ENCODE assay signal across 19 cellular contexts in genomic region chr10:125692932-125693847, GRCh38. TPM values are rescaled to one million over a fixed set of nuclear protein-coding genes. Genes with fewer than 3 reads are reported as not detected.
DNase-seq lines count a peak whose midpoint lies in the region; TF ChIP-seq lines count a peak whose summit lies in the region.
"Had no signal": no experiment of that assay in that cellular context is flagged by ENCODE, and none has a peak within 500 bp of the region (broad histone marks: within the 10 kb centered on the region; RNA-seq: fewer than 3 reads in every experiment).

No MANE protein-coding gene starts in this region.

- CTCF ChIA-PET in mammary epithelial cell (lab: Charles Lee; ENCODE audit: low non-redundant PET), result no interaction called here

- H3F3A ChIP-seq in GM23248 (ENCODE audit: insufficient read depth), result peaks cover 34% of the 10 kb centered on the region

- H3K36me3 ChIP-seq in GM23248 (ENCODE audit: low read depth) (no peaks in the 10 kb centered on the region), mammary epithelial cell (ENCODE audit: insufficient read depth, low read length) (no peaks in the 10 kb centered on the region)

- DNase-seq in AG10803 (ENCODE audit: low read depth) (peak; percentile 86), GM23248 (peak; percentile 84), mammary epithelial cell (peak; percentile 23), kidney tubule cell (ENCODE audit: low spot score) (peak; percentile 46), osteocyte (ENCODE audit: extremely low spot score, unreplicated experiment) (no peak), DMS153 (lab: John Stamatoyannopoulos, UW) (no peak), NCI-H446 treated with DMSO at 0.1 percent for 48 hours (lab: John Stamatoyannopoulos, UW) (no peak)
- no peak for DNase-seq in activated CD4-positive, alpha-beta T cell treated with anti-CD3 and anti-CD28 coated beads for 48 hours
- DNase-seq: ACHN; activated CD4-positive, alpha-beta T cell treated with anti-CD3 and anti-CD28 coated beads for 1 hour; activated naive CD8-positive, alpha-beta T cell treated with anti-CD3 and anti-CD28 coated beads, Interleukin-2, amount 10 ng/mL, durations not matched to agents 7 days and 5 days; body of pancreas; COR-L47; MV-4-11; NCI-H187 treated with DMSO at 0.1 percent for 48 hours; NCI-H446 had no signal

- in situ Hi-C loops in GM23248 (cut with MboI) (no loop called here), mammary epithelial cell (cut with MboI; ENCODE audit: low sequenced_read_pairs in 2 of 2) (no loop called here)

- H3K4me3 ChIP-seq in AG10803 (ENCODE audit: low read length), result no peak overlapping the region
- no peak overlapping the region for H3K4me3 ChIP-seq in GM23248
- no peak overlapping the region for H3K4me3 ChIP-seq in mammary epithelial cell (replicated peaks in 1 of 3; ENCODE audit: insufficient read depth in 1 of 3, low read depth in 2 of 3, low read length in 3 of 3)
- H3K4me3 ChIP-seq: body of pancreas, coronary artery had no signal

- no peak overlapping the region for H3K27ac Mint-ChIP-seq in osteocyte (ENCODE audit: unreplicated experiment)
- H3K27ac Mint-ChIP-seq: activated naive CD8-positive, alpha-beta T cell treated with anti-CD3 and anti-CD28 coated beads, Interleukin-2, amount 10 ng/mL, durations not matched to agents 7 days and 5 days; activated T-helper 2 cell treated with anti-CD3 and anti-CD28 coated beads, Interferon-gamma antibody, Interleukin-2, Interleukin-4, amounts not matched to agents 10 μg/mL and 5 μg/mL and 100 μg/mL, durations not matched to agents 14 hours and 24 hours and 36 hours had no signal

- 44 to 49% methylated on average over 13 of the region's 13 CpGs for WGBS in GM23248 (ENCODE audit: low coverage in 1 of 2, low lambda C conversion rate in 2 of 2, missing lambda C conversion rate in 2 of 2), 2 experiments
- 19% methylated on average over 13 of the region's 13 CpGs for WGBS in mammary epithelial cell (ENCODE audit: low coverage, missing lambda C conversion rate)

- dilution Hi-C loops in mammary epithelial cell (cut with HindIII; ENCODE audit: low sequenced_read_pairs), result no loop called here

- H4K20me1 ChIP-seq in GM23248 (ENCODE audit: insufficient read depth) (no peaks in the 10 kb centered on the region), mammary epithelial cell (ENCODE audit: insufficient read depth, low read length) (no peaks in the 10 kb centered on the region)

- no peak overlapping the region for H3K4me3 Mint-ChIP-seq in osteocyte (ENCODE audit: unreplicated experiment)
- H3K4me3 Mint-ChIP-seq: activated naive CD8-positive, alpha-beta T cell treated with anti-CD3 and anti-CD28 coated beads, Interleukin-2, amount 10 ng/mL, durations not matched to agents 7 days and 5 days had no signal

- H3K9ac ChIP-seq in GM23248 (peak overlapping the region; percentile 52), mammary epithelial cell (ENCODE audit: insufficient read depth, low read length) (no peak overlapping the region)

- no peak for TF ChIP-seq CTCF in AG10803 (conservative IDR thresholded peaks at IDR 0.05; ENCODE audit: low read length)
- no peak for TF ChIP-seq CTCF in mammary epithelial cell (conservative IDR thresholded peaks at IDR 0.05 in 1 of 2, IDR thresholded peaks at IDR 0.05 in 1 of 2; ENCODE audit: extremely low read depth in 1 of 2, insufficient read depth in 1 of 2, low read depth in 1 of 2, low read length in 2 of 2)
- TF ChIP-seq CTCF in osteocyte (IDR thresholded peaks at IDR 0.05), result no peak

- H3K4me1 ChIP-seq in GM23248 (ENCODE audit: insufficient read depth) (peaks cover 40% of the 10 kb centered on the region), mammary epithelial cell (ENCODE audit: insufficient read depth, low read length) (peaks cover 8% of the 10 kb centered on the region)

- H3K9me3 ChIP-seq in GM23248 (ENCODE audit: low read depth) (no peaks in the 10 kb centered on the region), mammary epithelial cell (replicated peaks; ENCODE audit: insufficient read depth, low read length) (no peaks in the 10 kb centered on the region)
- H3K9me3 ChIP-seq: body of pancreas had no signal

- no peaks in the 10 kb centered on the region for H3K9me3 Mint-ChIP-seq in osteocyte (ENCODE audit: unreplicated experiment)
- H3K9me3 Mint-ChIP-seq: activated naive CD8-positive, alpha-beta T cell treated with anti-CD3 and anti-CD28 coated beads, Interleukin-2, amount 10 ng/mL, durations not matched to agents 7 days and 5 days; activated T-helper 2 cell treated with anti-CD3 and anti-CD28 coated beads, Interferon-gamma antibody, Interleukin-2, Interleukin-4, amounts not matched to agents 10 μg/mL and 5 μg/mL and 100 μg/mL, durations not matched to agents 14 hours and 24 hours and 36 hours had no signal

- no peaks in the 10 kb centered on the region for H3K36me3 Mint-ChIP-seq in osteocyte (ENCODE audit: unreplicated experiment)
- H3K36me3 Mint-ChIP-seq: activated naive CD8-positive, alpha-beta T cell treated with anti-CD3 and anti-CD28 coated beads, Interleukin-2, amount 10 ng/mL, durations not matched to agents 7 days and 5 days had no signal

- H3K27ac ChIP-seq in GM23248, result peak overlapping the region; percentile 74
- H3K27ac ChIP-seq in mammary epithelial cell (ENCODE audit: insufficient read depth, low read depth, low read length), result no peak overlapping the region
- H3K27ac ChIP-seq: body of pancreas, coronary artery had no signal

- H3K27me3 ChIP-seq in GM23248 (replicated peaks; ENCODE audit: insufficient read depth), result no peaks in the 10 kb centered on the region
- no peaks in the 10 kb centered on the region for H3K27me3 ChIP-seq in mammary epithelial cell (ENCODE audit: insufficient read depth, low read length)
- H3K27me3 ChIP-seq: body of pancreas had no signal

- BruUV-seq in mammary epithelial cell (replicated peaks; lab: Mats Ljungman, UMichigan), result no TSS peak

- intact Hi-C loops in mammary epithelial cell (cut with micrococcal nuclease), result no loop called here

- H2AFZ ChIP-seq in GM23248 (peak overlapping the region; percentile 67), mammary epithelial cell (ENCODE audit: low read depth, low read length) (peak overlapping the region; percentile 85)

- no peaks in the 10 kb centered on the region for H3K9me2 ChIP-seq in GM23248 (ENCODE audit: insufficient read depth)

- H3K79me2 ChIP-seq in GM23248 (ENCODE audit: insufficient read depth), result no peaks in the 10 kb centered on the region
- H3K79me2 ChIP-seq in mammary epithelial cell (ENCODE audit: insufficient read depth, low read length), result no peaks in the 10 kb centered on the region

- peak overlapping the region; percentile 67 for H3K4me2 ChIP-seq in GM23248 (ENCODE audit: unreplicated experiment)
- H3K4me2 ChIP-seq in mammary epithelial cell (ENCODE audit: insufficient read depth, low read depth, low read length), result peak overlapping the region; percentile 36

- H3K4me1 Mint-ChIP-seq in osteocyte (ENCODE audit: unreplicated experiment), result no peaks in the 10 kb centered on the region

- peaks cover 35% of the 10 kb centered on the region for H3K27me3 Mint-ChIP-seq in osteocyte (ENCODE audit: unreplicated experiment)

RNA-seq across cellular contexts. Expression of gene TEX36, which starts 10.2 kb away (rescaled TPM):
- 0.76 TPM in 1 of 2 replicates, not detected in the other for total RNA-seq in GM23248 (2014; rRNA removed; shearing (Covaris generic))
- polyA plus RNA-seq in GM23248 (2016; fragmentation: Nextera tagmentation; extraction: Ambion mirVana), result 0.34 and 0.35 TPM in 2 replicates
- not detected for total RNA-seq in mammary epithelial cell
- not detected for polyA plus RNA-seq in mammary epithelial cell
- polyA minus RNA-seq in mammary epithelial cell, result not detected
- not detected in 2 replicates for total RNA-seq in osteocyte
- total RNA-seq: activated naive CD8-positive, alpha-beta T cell treated with anti-CD3 and anti-CD28 coated beads, Interleukin-2, amount 10 ng/mL, durations not matched to agents 7 days and 5 days; activated T-helper 2 cell treated with anti-CD3 and anti-CD28 coated beads, Interferon-gamma antibody, Interleukin-2, Interleukin-4, amounts not matched to agents 10 μg/mL and 5 μg/mL and 100 μg/mL, durations not matched to agents 14 hours and 24 hours and 36 hours; body of pancreas; mononuclear cell had no signal

RNA-seq across cellular contexts. Expression of gene EDRF1, which starts 26.3 kb away (rescaled TPM):
- total RNA-seq in GM23248 (2014; rRNA removed; shearing (Covaris generic)), result 13.2 and 16.4 TPM in 2 replicates
- polyA plus RNA-seq in GM23248 (2016; fragmentation: Nextera tagmentation; extraction: Ambion mirVana) (10.2 and 11.4 TPM in 2 replicates), mammary epithelial cell (11.1 TPM)
- total RNA-seq in mammary epithelial cell (10 to 100 TPM; 18.2 to 23.1 TPM), osteocyte (21.6 and 23.2 TPM in 2 replicates)
- polyA minus RNA-seq in mammary epithelial cell, result 6.3 TPM

Comparison
In these comparisons a context has a peak if more than half of its experiments do, and no peak if none do; other contexts are left out.
1. DNase-seq: peak in AG10803 (single experiment), GM23248 (single experiment), mammary epithelial cell (single experiment) and kidney tubule cell (single experiment); none in osteocyte (single experiment), activated CD4-positive, alpha-beta T cell treated with anti-CD3 and anti-CD28 coated beads for 48 hours (single experiment), DMS153 (single experiment) and NCI-H446 treated with DMSO at 0.1 percent for 48 hours (single experiment).